8 cellular contexts compared by ENCODE assay signal in the genomic region with DNA sequence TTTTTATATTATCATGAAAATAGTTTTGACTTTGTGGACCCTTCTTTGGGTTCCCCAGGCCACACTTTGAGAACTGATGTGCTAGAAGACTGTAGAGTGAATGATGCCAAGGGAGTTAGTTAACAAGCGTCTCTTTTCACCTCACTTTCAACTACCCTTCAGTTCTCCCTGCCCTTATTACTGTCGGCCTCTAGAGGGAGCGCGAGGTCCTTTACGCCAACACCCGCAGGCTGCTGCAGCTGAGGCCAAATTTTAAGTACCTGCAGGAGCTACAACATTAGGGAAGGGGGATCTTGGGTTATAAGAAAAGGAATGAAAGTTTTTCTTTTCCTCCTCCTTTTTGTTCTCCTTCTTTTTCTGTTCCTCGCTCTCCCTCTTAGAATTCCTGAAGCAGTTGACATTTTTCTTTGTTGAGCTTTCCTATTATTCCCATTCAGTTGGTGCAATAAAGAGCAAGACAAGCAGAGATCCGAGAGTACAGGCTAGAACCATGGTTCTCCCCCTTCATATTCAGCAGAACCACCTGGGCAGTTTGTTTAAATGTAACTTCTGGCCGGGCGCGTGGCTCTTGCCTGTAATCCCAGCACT.
A peak's percentile ranks its signal among the peaks of the same experiment; 100 is the strongest.
DNase-seq lines count a peak whose midpoint lies in the region; ATAC-seq and TF ChIP-seq lines count a peak whose summit lies in the region.

No MANE protein-coding gene starts in this region.

- no peaks in the 10 kb centered on the region for H3K36me3 ChIP-seq in BJ (ENCODE audit: control insufficient read depth, insufficient read depth, low read length)

- peak; percentile 95 for TF ChIP-seq CTCF in BJ (IDR thresholded peaks at IDR 0.05; ENCODE audit: insufficient read depth, low read depth, low read length)

- H3K4me3 ChIP-seq in BJ (ENCODE audit: low read depth, low read length) = no peak overlapping the region

- POLR2A ChIA-PET in BJ (lab: Charles Lee) = interaction anchor here (0.8 kb wide), 1 partner anchor 79 kb away, joined by 3 read pairs; no protein-coding TSS in a partner anchor

- peak; percentile 14 for DNase-seq in BJ (ENCODE audit: low read depth)
- DNase-seq in NCI-H69 (lab: John Stamatoyannopoulos, UW) = peak; percentile 81
- DNase-seq in activated CD4-positive, alpha-beta T cell treated with anti-CD3 and anti-CD28 coated beads, Interleukin-2, amount 50 U/mL, for 48 hours = peak; percentile 68 to 74
- DNase-seq in effector CD4-positive, alpha-beta T cell = peak; percentile 51
- peak; percentile 66 to 79 for DNase-seq in lung microvascular endothelial cell (ENCODE audit: low read depth in 2 of 2)
- peak; percentile 22 for DNase-seq in stimulated activated CD8-positive, alpha-beta memory T cell treated with anti-CD3 and anti-CD28 coated beads, Interleukin-15, amount 100 ng/mL, for 24 hours (ENCODE audit: low read depth)

- ATAC-seq in GM18909 (IDR thresholded peaks at IDR 0.05; ENCODE audit: poor library complexity, unreplicated experiment) = peak; percentile 83
- peak; percentile 82 for ATAC-seq in HG03175 (IDR thresholded peaks at IDR 0.05; ENCODE audit: unreplicated experiment)

- H3K27me3 ChIP-seq in BJ (ENCODE audit: control insufficient read depth, insufficient read depth, low read length) = peaks cover 2% of the 10 kb centered on the region; the same call in 1 of the 2 replicates

- CTCF ChIA-PET in BJ (lab: Yijun Ruan, JAX) = interaction anchor here (0.6 to 7.2 kb wide), 35 partner anchors 9 to 798 kb away, joined by 3 to 190 read pairs (median 4); no protein-coding TSS in a partner anchor

Comparison
In these comparisons a context has a peak if more than half of its experiments do, and no peak if none do; other contexts are left out.
1. DNase-seq: peak in every context shown above with its lines; median percentile 81 in NCI-H69; 72 in lung microvascular endothelial cell; 71 in activated CD4-positive, alpha-beta T cell treated with anti-CD3 and anti-CD28 coated beads, Interleukin-2, amount 50 U/mL, for 48 hours; 51 in effector CD4-positive, alpha-beta T cell; 22 in stimulated activated CD8-positive, alpha-beta memory T cell treated with anti-CD3 and anti-CD28 coated beads, Interleukin-15, amount 100 ng/mL, for 24 hours; 14 in BJ.